Comparison of ENCODE assay signal across 11 cellular contexts in the genomic region with DNA sequence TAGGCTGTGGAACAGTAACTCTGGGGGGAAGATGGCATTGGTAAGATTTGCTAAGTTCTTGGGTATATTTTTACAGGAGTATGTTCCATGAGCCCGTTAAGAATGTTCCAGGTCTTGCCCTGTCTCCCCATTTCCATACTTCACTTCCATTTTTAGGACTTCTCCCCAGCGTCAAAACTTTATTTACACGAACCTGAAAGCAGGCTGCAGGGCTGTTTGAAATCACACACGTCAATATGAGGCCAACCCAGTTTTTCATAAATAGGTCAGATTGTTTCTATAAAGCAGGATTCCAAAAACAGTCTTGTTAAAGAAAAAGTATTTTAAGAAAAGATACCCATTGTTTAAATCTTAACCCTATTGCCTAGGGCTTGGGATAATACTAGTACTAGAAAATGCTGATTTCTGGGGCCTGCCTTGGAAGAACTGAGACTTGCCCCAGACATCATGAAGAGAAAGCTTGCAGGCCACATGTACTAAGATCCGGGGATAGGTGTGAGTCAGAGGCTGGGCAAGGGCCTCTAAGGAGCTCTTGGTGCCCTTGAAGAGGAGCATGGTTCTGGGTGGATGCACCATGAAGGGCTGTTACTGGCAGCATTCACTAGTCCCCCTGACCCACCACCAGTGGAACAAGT. TPM values are rescaled to one million over a fixed set of nuclear protein-coding genes. Genes with fewer than 3 reads are reported as not detected.
DNase-seq lines count a peak whose midpoint lies in the region; ATAC-seq, FAIRE-seq and TF ChIP-seq lines count a peak whose summit lies in the region.
"Had no signal": no experiment of that assay in that cellular context is flagged by ENCODE, and none has a peak within 500 bp of the region (broad histone marks: within the 10 kb centered on the region; RNA-seq: fewer than 3 reads in every experiment).

No MANE protein-coding gene starts in this region.

- peaks cover 0 to 77% (median 71%) of the 10 kb centered on the region in 4 donors for H3K4me1 ChIP-seq in sigmoid colon

- intact Hi-C loops in sigmoid colon (cut with DNase I), result no loop called here

- peaks cover 0 to 3% (median 0%) of the 10 kb centered on the region in 4 donors for H3K9me3 ChIP-seq in sigmoid colon

- peak; percentile 29 for ATAC-seq in GM18517 (IDR thresholded peaks at IDR 0.05; ENCODE audit: unreplicated experiment)
- peak; percentile 35 for ATAC-seq in HG03354 (IDR thresholded peaks at IDR 0.05; ENCODE audit: poor library complexity, severe bottlenecking, unreplicated experiment)

- WGBS in sigmoid colon, 2 donors, result 56 to 70% methylated on average over 5 of the region's 5 CpGs

- no peak for FAIRE-seq in bronchial epithelial cell (lab: Jason Lieb, UNC)
- FAIRE-seq: endometrium had no signal

- H3K4me3 ChIP-seq in bronchial epithelial cell (ENCODE audit: low read depth, low read length), result no peak overlapping the region
- no peak overlapping the region for H3K4me3 ChIP-seq in sigmoid colon

- peaks cover 2% of the 10 kb centered on the region for H3K36me3 ChIP-seq in bronchial epithelial cell (ENCODE audit: control insufficient read depth, insufficient read depth, low read length)
- no peaks in the 10 kb centered on the region for H3K36me3 ChIP-seq in sigmoid colon

- H3K27ac ChIP-seq in sigmoid colon (peak overlapping the region; percentile 35 to 74 (median 58)), caudate nucleus (ENCODE audit: low read depth, low read length) (no peak overlapping the region)

- peak; percentile 66 for DNase-seq in bronchial epithelial cell (ENCODE audit: low read depth)
- DNase-seq in sigmoid colon, result no peak
- no peak for DNase-seq in caudate nucleus (lab: John Stamatoyannopoulos, UW)
- no peak for DNase-seq in activated CD4-positive, alpha-beta T cell treated with anti-CD3 and anti-CD28 coated beads, Interleukin-2, amount 50 U/mL, for 1 hour
- no peak for DNase-seq in LoVo (ENCODE audit: low spot score)
- DNase-seq in SKM-1 treated with dmso at 0.1 percent for 144 hours (lab: John Stamatoyannopoulos, UW; ENCODE audit: unreplicated experiment), result no peak
- DNase-seq: activated CD4-positive, CD25-positive, alpha-beta regulatory T cell treated with anti-CD3 and anti-CD28 coated beads, Interleukin-2, amount 50 U/mL, for 72 hours; NCI-H1092 had no signal

- no peak for TF ChIP-seq EP300 in sigmoid colon (IDR thresholded peaks at IDR 0.05)

- H3K27me3 ChIP-seq in bronchial epithelial cell (ENCODE audit: control insufficient read depth, insufficient read depth, low read length) (no peaks in the 10 kb centered on the region), sigmoid colon (no peaks in the 10 kb centered on the region)

- TF ChIP-seq POLR2A in sigmoid colon (IDR thresholded peaks at IDR 0.05), result no peak

- TF ChIP-seq CTCF in bronchial epithelial cell (IDR thresholded peaks at IDR 0.05; ENCODE audit: insufficient read depth, low read length, severe bottlenecking) (no peak), sigmoid colon (IDR thresholded peaks at IDR 0.05) (no peak)

RNA-seq across cellular contexts. Expression of gene TRIO, which starts 24.2 kb away (rescaled TPM):
- total RNA-seq in bronchial epithelial cell (69.4 and 71.6 TPM in 2 replicates), sigmoid colon (100 to 1,000 TPM; 119 to 300 (median 181) TPM)
- 10 to 100 TPM; 34.8 to 56.4 (median 53.2) TPM for polyA plus RNA-seq in sigmoid colon
